Comparison of ENCODE assay signal across 2 cellular contexts in the genomic region with DNA sequence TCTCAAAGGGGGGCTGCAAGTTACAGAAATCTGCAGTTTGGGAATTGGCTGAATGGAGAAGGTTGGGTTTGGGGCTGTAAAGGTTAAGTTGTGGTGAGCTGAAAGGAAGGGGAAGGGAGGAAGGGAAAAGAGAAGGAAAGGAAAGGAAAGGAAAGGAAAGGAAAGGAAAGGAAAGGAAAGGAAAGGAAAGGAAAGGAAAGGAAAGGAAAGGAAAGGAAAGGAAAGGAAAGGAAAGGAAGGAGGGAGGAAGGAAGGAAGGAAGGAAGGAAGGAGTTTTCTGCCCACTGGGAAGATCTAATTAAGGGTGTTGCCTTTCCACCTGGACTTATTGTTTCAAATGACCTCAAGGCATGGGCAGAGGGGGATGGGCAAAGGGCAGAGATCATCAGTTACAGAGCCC. TPM values are rescaled to one million over a fixed set of nuclear protein-coding genes. Genes with fewer than 3 reads are reported as not detected.
"Had no signal": no experiment of that assay in that cellular context is flagged by ENCODE, and none has a peak within 500 bp of the region (broad histone marks: within the 10 kb centered on the region; RNA-seq: fewer than 3 reads in every experiment).

No MANE protein-coding gene starts in this region.

RNA-seq across cellular contexts. Expression of a gene that starts 16.2 kb away (rescaled TPM):
- total RNA-seq: activated CD4-positive, alpha-beta T cell treated with anti-CD3 and anti-CD28 coated beads, Interleukin-2, amount 10 ng/mL, durations not matched to agents 24 days and 14 days; T-helper 1 cell treated with Interleukin-12 subunit alpha and Interleukin-12 subunit beta and Interleukin-4 antibody, amounts not matched to agents 30 ng/mL and 1 ng/mL, for 36 hours had no signal
